Comparison of ENCODE assay signal across 8 cellular contexts in the genomic region with DNA sequence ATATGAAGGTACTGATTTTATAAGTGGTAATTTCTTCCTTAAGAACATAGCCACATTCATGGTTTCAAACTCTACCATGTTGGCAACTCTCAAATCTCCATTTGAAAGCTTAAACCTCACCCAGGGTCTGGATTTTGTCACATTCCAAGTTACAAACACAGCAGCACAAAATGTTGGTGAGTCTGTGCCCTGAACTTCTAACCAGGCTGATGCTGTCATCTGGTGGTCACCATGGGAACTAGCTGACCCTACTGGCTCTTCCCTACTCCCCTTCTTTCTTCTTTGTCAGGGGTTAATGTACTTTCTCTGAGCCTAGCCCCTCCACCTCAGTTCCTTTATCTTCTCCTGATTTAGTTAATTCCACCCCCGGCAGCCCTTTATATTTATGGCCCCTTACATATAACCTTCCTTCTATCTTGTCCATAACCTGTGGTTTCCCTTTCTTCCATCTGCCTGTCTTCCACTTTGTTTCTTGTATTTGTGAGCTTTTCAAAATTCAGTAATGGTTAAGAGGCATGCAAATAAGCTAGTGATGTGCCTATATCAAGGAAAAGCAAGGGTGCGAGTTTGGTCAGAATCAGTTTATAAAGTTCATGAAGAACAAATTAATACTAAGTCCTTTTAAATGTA.
A peak's percentile ranks its signal among the peaks of the same experiment; 100 is the strongest.
DNase-seq lines count a peak whose midpoint lies in the region; ATAC-seq lines count a peak whose summit lies in the region.

No MANE protein-coding gene starts in this region.

- ATAC-seq in GM19324 (IDR thresholded peaks at IDR 0.05; ENCODE audit: low FRiP score, unreplicated experiment) (peak; percentile 73), memory B cell (ENCODE audit: low read depth) (peak; percentile 76), GM21447 (IDR thresholded peaks at IDR 0.05; ENCODE audit: unreplicated experiment) (no peak)

- peaks cover 17% of the 10 kb centered on the region for H3K4me1 Mint-ChIP-seq in memory B cell

- H3K27ac Mint-ChIP-seq in memory B cell: peak overlapping the region; percentile 39

- no peaks in the 10 kb centered on the region for H3K9me3 Mint-ChIP-seq in memory B cell

- H3K27me3 Mint-ChIP-seq in memory B cell: no peaks in the 10 kb centered on the region

- peaks cover 23% of the 10 kb centered on the region for H3K36me3 Mint-ChIP-seq in memory B cell

- peak; percentile 20 for DNase-seq in COLO668 (lab: John Stamatoyannopoulos, UW; ENCODE audit: unreplicated experiment)
- DNase-seq in LoVo (ENCODE audit: low spot score): peak; percentile 34
- DNase-seq in activated CD4-positive, alpha-beta T cell treated with anti-CD3 and anti-CD28 coated beads for 1 hour: peak; percentile 38
- DNase-seq in effector CD4-positive, alpha-beta T cell: peak; percentile 39
- peak; percentile 50 to 55 for DNase-seq in memory B cell (ENCODE audit: low spot score in 2 of 2)
- peak in 5 of 6 experiments; percentile 16 to 61 (median 34) for DNase-seq in stimulated activated naive CD4-positive, alpha-beta T cell (lab: John Stamatoyannopoulos, UW)

- H3K4me3 Mint-ChIP-seq in memory B cell: no peak overlapping the region
